ENCODE assay signal across 18 cellular contexts in genomic region chr2:32743480-32744236, GRCh38.
A peak's percentile ranks its signal among the peaks of the same experiment; 100 is the strongest.
DNase-seq lines count a peak whose midpoint lies in the region; ATAC-seq, FAIRE-seq and TF ChIP-seq lines count a peak whose summit lies in the region.
"Had no signal": no experiment of that assay in that cellular context is flagged by ENCODE, and none has a peak within 500 bp of the region (broad histone marks: within the 10 kb centered on the region; RNA-seq: fewer than 3 reads in every experiment).

No MANE protein-coding gene starts in this region.

- H3K4me3 Mint-ChIP-seq in astrocyte (ENCODE audit: unreplicated experiment) = no peak overlapping the region
- H3K4me3 Mint-ChIP-seq: activated B cell treated with CpG ODN at 0.5 μM for 24 hours; activated naive CD8-positive, alpha-beta T cell treated with anti-CD3 and anti-CD28 coated beads for 36 hours; naive thymus-derived CD4-positive, alpha-beta T cell; type B pancreatic cell had no signal

- peak overlapping the region; percentile 13 for H3K4me2 ChIP-seq in astrocyte (ENCODE audit: low read length)
- H3K4me2 ChIP-seq: PC-9 had no signal

- intact Hi-C loops in transverse colon (cut with DNase I; ENCODE audit: low total_unique reads) (no loop called here), sciatic nerve (cut with DNase I) (no loop called here)

- no peak overlapping the region for H3K27ac Mint-ChIP-seq in astrocyte (ENCODE audit: unreplicated experiment)
- H3K27ac Mint-ChIP-seq: activated B cell treated with CpG ODN at 0.5 μM for 24 hours, type B pancreatic cell had no signal

- H3K4me3 ChIP-seq in astrocyte (ENCODE audit: insufficient read depth, low read depth, low read length) (no peak overlapping the region), transverse colon (no peak overlapping the region)
- H3K4me3 ChIP-seq: colonic mucosa, PC-9 had no signal

- H3K27ac ChIP-seq in astrocyte (ENCODE audit: low read depth, low read length) (no peak overlapping the region), transverse colon (no peak overlapping the region)
- H3K27ac ChIP-seq: colonic mucosa, PC-9 had no signal

- H3K36me3 ChIP-seq in astrocyte (ENCODE audit: insufficient read depth, low read length) (no peaks in the 10 kb centered on the region), transverse colon (no peaks in the 10 kb centered on the region)
- H3K36me3 ChIP-seq: colonic mucosa had no signal

- H3K4me1 ChIP-seq in astrocyte (ENCODE audit: insufficient read depth, low read length) (no peaks in the 10 kb centered on the region), transverse colon (no peaks in the 10 kb centered on the region)
- H3K4me1 ChIP-seq: colonic mucosa had no signal

- H3K27me3 ChIP-seq in astrocyte (ENCODE audit: insufficient read depth, low read length) (no peaks in the 10 kb centered on the region), transverse colon (no peaks in the 10 kb centered on the region)
- H3K27me3 ChIP-seq: colonic mucosa had no signal

- TF ChIP-seq POLR2A in transverse colon (IDR thresholded peaks at IDR 0.05) = no peak

- no peaks in the 10 kb centered on the region for H3K27me3 Mint-ChIP-seq in astrocyte (ENCODE audit: low read depth, unreplicated experiment)
- H3K27me3 Mint-ChIP-seq: activated B cell treated with CpG ODN at 0.5 μM for 24 hours; activated naive CD8-positive, alpha-beta T cell treated with anti-CD3 and anti-CD28 coated beads for 36 hours; naive thymus-derived CD4-positive, alpha-beta T cell; type B pancreatic cell had no signal

- H2AFZ ChIP-seq in astrocyte (ENCODE audit: low read depth, low read length) = no peak overlapping the region
- H2AFZ ChIP-seq: PC-9 had no signal

- no peak for TF ChIP-seq EP300 in transverse colon (IDR thresholded peaks at IDR 0.05; ENCODE audit: low read depth)

- 82 to 100% methylated on average over 2 to 3 of the region's 3 CpGs for WGBS in transverse colon (ENCODE audit: low coverage in 1 of 2), 2 donors

- H3K9ac ChIP-seq in astrocyte (ENCODE audit: low read length) = no peak overlapping the region

- H3K9me3 ChIP-seq in astrocyte (ENCODE audit: insufficient read depth, low read depth, low read length) = no peaks in the 10 kb centered on the region
- no peaks in the 10 kb centered on the region for H3K9me3 ChIP-seq in transverse colon
- H3K9me3 ChIP-seq: colonic mucosa had no signal

- H3K79me2 ChIP-seq in astrocyte (ENCODE audit: insufficient read depth, low read length) = no peaks in the 10 kb centered on the region

- no peak for TF ChIP-seq CTCF in astrocyte (IDR thresholded peaks at IDR 0.05; ENCODE audit: insufficient read depth, low read depth, low read length)
- no peak for TF ChIP-seq CTCF in transverse colon (IDR thresholded peaks at IDR 0.05)
- TF ChIP-seq CTCF in D721Med (IDR thresholded peaks at IDR 0.05; ENCODE audit: insufficient read depth, missing control alignments) = no peak

- H3K9me3 Mint-ChIP-seq in astrocyte (ENCODE audit: unreplicated experiment) = no peaks in the 10 kb centered on the region

- H4K20me1 ChIP-seq in astrocyte (ENCODE audit: insufficient read depth, low read length) = no peaks in the 10 kb centered on the region

- ATAC-seq in GM18907 (IDR thresholded peaks at IDR 0.05; ENCODE audit: unreplicated experiment) (peak; percentile 86), HG02610 (IDR thresholded peaks at IDR 0.05; ENCODE audit: unreplicated experiment) (peak; percentile 81), sciatic nerve (no peak)
- ATAC-seq: naive thymus-derived CD4-positive, alpha-beta T cell had no signal

- peaks cover 5% of the 10 kb centered on the region for H3K4me1 Mint-ChIP-seq in astrocyte (ENCODE audit: low read depth, unreplicated experiment)
- H3K4me1 Mint-ChIP-seq: activated B cell treated with CpG ODN at 0.5 μM for 24 hours; naive thymus-derived CD4-positive, alpha-beta T cell had no signal

- in situ Hi-C loops in transverse colon (cut with MboI; ENCODE audit: low pct_ligation_motif_present in 1 of 4, low pct_unique_long_range_greater_than_20kb in 1 of 4, low sequenced_read_pairs in 3 of 4) = no loop called here

- DNase-seq in EL (peak; percentile 34), astrocyte (ENCODE audit: low read depth) (peak; percentile 44), transverse colon (no peak), sciatic nerve (ENCODE audit: low spot score) (no peak), mesenteric fat pad (ENCODE audit: low spot score) (no peak), D721Med (ENCODE audit: insufficient read length, low spot score) (no peak)
- DNase-seq: activated B cell treated with CpG ODN at 0.5 μM for 24 hours; activated naive CD8-positive, alpha-beta T cell treated with anti-CD3 and anti-CD28 coated beads for 36 hours; colonic mucosa; naive thymus-derived CD4-positive, alpha-beta T cell; NCI-H1092; NCI-H446 treated with DMSO at 0.1 percent for 48 hours; PC-9; stimulated activated CD4-positive, alpha-beta T cell treated with anti-CD3 and anti-CD28 coated beads, Interleukin-1b, Interleukin-23, amount 100 ng/mL, for 48 hours; stimulated activated CD8-positive, alpha-beta memory T cell treated with anti-CD3 and anti-CD28 coated beads, Interleukin-4, amount 100 ng/mL, for 48 hours had no signal

- FAIRE-seq in astrocyte (lab: Jason Lieb, UNC) (peak; percentile 95), D721Med (lab: Jason Lieb, UNC) (no peak)

- H3K36me3 Mint-ChIP-seq in astrocyte (ENCODE audit: low read depth, unreplicated experiment) = peaks cover 7% of the 10 kb centered on the region

Comparison
In these comparisons a context has a peak if more than half of its experiments do, and no peak if none do; other contexts are left out.
1. DNase-seq: peak in EL (single experiment) and astrocyte (single experiment); none in transverse colon (single experiment), sciatic nerve (single experiment), mesenteric fat pad (single experiment) and D721Med (single experiment).